In genomic region chr16:21279501-21279900, GRCh38 we compare ENCODE assay signal across 27 cellular contexts. TPM values are rescaled to one million over a fixed set of nuclear protein-coding genes. Genes with fewer than 3 reads are reported as not detected.
"Had no signal": no experiment of that assay in that cellular context is flagged by ENCODE, and none has a peak within 500 bp of the region (broad histone marks: within the 10 kb centered on the region; RNA-seq: fewer than 3 reads in every experiment).

No MANE protein-coding gene starts in this region.

- H3K9me3 ChIP-seq: SJCRH30, SK-N-SH had no signal

- H3K4me3 Mint-ChIP-seq: activated CD4-positive, alpha-beta memory T cell treated with anti-CD3 and anti-CD28 coated beads for 36 hours; activated CD4-positive, alpha-beta T cell treated with anti-CD3 and anti-CD28 coated beads, Interleukin-2, amount 10 ng/mL, durations not matched to agents 7 days and 5 days; activated naive CD8-positive, alpha-beta T cell; activated T-cell treated with anti-CD3 and anti-CD28 coated beads, Interleukin-2, amount 50 U/mL, for 4 hours had no signal

- H3K36me3 Mint-ChIP-seq: activated CD4-positive, alpha-beta memory T cell treated with anti-CD3 and anti-CD28 coated beads for 36 hours; activated naive CD8-positive, alpha-beta T cell had no signal

- H3K4me1 ChIP-seq: SJCRH30 had no signal

- H3K27me3 ChIP-seq: SJCRH30 had no signal

- H3K27ac Mint-ChIP-seq: activated CD4-positive, alpha-beta memory T cell treated with anti-CD3 and anti-CD28 coated beads for 36 hours; activated CD4-positive, alpha-beta T cell treated with anti-CD3 and anti-CD28 coated beads, Interleukin-2, amount 10 ng/mL, durations not matched to agents 7 days and 5 days; activated naive CD8-positive, alpha-beta T cell had no signal

- H3K9me3 Mint-ChIP-seq: activated CD4-positive, alpha-beta memory T cell treated with anti-CD3 and anti-CD28 coated beads for 36 hours; activated CD4-positive, alpha-beta T cell treated with anti-CD3 and anti-CD28 coated beads, Interleukin-2, amount 10 ng/mL, durations not matched to agents 7 days and 5 days had no signal

- H3K27ac ChIP-seq: brain microvascular endothelial cell, KMS-11, Peyer's patch, RWPE1, SJCRH30, VCaP had no signal

- H3K4me3 ChIP-seq: Peyer's patch, SJCRH30 had no signal

- DNase-seq: activated CD4-positive, alpha-beta memory T cell treated with anti-CD3 and anti-CD28 coated beads for 36 hours; activated CD4-positive, alpha-beta T cell treated with anti-CD3 and anti-CD28 coated beads, Interleukin-2, amount 10 ng/mL, durations not matched to agents 7 days and 5 days; activated CD4-positive, CD25-positive, alpha-beta regulatory T cell; activated effector memory CD4-positive, alpha-beta T cell treated with anti-CD3 and anti-CD28 coated beads, Interleukin-2, amount 50 U/mL, for 16 hours; activated naive CD4-positive, alpha-beta T cell treated with Interleukin-2 at 50 U/mL for 16 hours; activated T-cell treated with anti-CD3 and anti-CD28 coated beads, Interleukin-2, amount 50 U/mL, for 4 hours; amygdala; brain microvascular endothelial cell; MV-4-11; NCI-H1092 treated with DMSO at 0.1 percent for 48 hours; NCI-H1436; NCI-H187; NCI-H2081; NCI-H510A treated with DMSO at 0.1 percent for 48 hours; NCI-H69; NK-92 treated with Interleukin-12 subunit alpha and Interleukin-12 subunit beta, amount 100 ng/mL, for 24 hours; Peyer's patch; Right ventricle myocardium superior; SJCRH30; SK-N-SH; T-helper 1 cell had no signal

- H3K36me3 ChIP-seq: brain microvascular endothelial cell, Peyer's patch, SJCRH30 had no signal

- ATAC-seq: activated T-cell treated with anti-CD3 and anti-CD28 coated beads, Interleukin-2, amount 50 U/mL, for 4 hours had no signal

RNA-seq across cellular contexts. Expression of gene CRYM, which starts 1.4 kb away (rescaled TPM):
- total RNA-seq: activated CD4-positive, alpha-beta memory T cell treated with anti-CD3 and anti-CD28 coated beads for 36 hours; activated CD4-positive, alpha-beta T cell treated with anti-CD3 and anti-CD28 coated beads, Interleukin-2, amount 10 ng/mL, durations not matched to agents 7 days and 5 days; activated T-cell treated with anti-CD3 and anti-CD28 coated beads, Interleukin-2, amount 50 U/mL, for 4 hours; SJCRH30; T-helper 2 cell treated with Interferon-gamma antibody and Interleukin-4, amounts not matched to agents 100 ng/mL and 5 ng/mL, for 36 hours had no signal

RNA-seq across cellular contexts. Expression of gene ANKS4B, which starts 46.0 kb away (rescaled TPM):
- total RNA-seq: activated CD4-positive, alpha-beta memory T cell treated with anti-CD3 and anti-CD28 coated beads for 36 hours; activated CD4-positive, alpha-beta T cell treated with anti-CD3 and anti-CD28 coated beads, Interleukin-2, amount 10 ng/mL, durations not matched to agents 7 days and 5 days; activated T-cell treated with anti-CD3 and anti-CD28 coated beads, Interleukin-2, amount 50 U/mL, for 4 hours; MCF 10A; Right ventricle myocardium superior; T-helper 2 cell treated with Interferon-gamma antibody and Interleukin-4, amounts not matched to agents 100 ng/mL and 5 ng/mL, for 36 hours had no signal
